Comparison of ENCODE assay signal across 21 cellular contexts in genomic region chr9:35832814-35833213, GRCh38. TPM values are rescaled to one million over a fixed set of nuclear protein-coding genes. Genes with fewer than 3 reads are reported as not detected.
DNase-seq lines count a peak whose midpoint lies in the region; ATAC-seq and TF ChIP-seq lines count a peak whose summit lies in the region.
"Had no signal": no experiment of that assay in that cellular context is flagged by ENCODE, and none has a peak within 500 bp of the region (broad histone marks: within the 10 kb centered on the region; RNA-seq: fewer than 3 reads in every experiment).

No MANE protein-coding gene starts in this region.

- intact Hi-C loops in stomach (cut with DNase I; ENCODE audit: low total_unique reads) = no loop called here

- 40 to 63% (median 46%) methylated on average over 5 of the region's 5 CpGs for WGBS in stomach, 5 donors

- H3K4me3 Mint-ChIP-seq in brain (peak overlapping the region in 3 of 5 experiments; percentile 41 to 80 (median 49)), memory B cell (no peak overlapping the region)
- H3K4me3 Mint-ChIP-seq: activated CD4-positive, alpha-beta memory T cell treated with anti-CD3 and anti-CD28 coated beads, Interleukin-2, amount 10 ng/mL, durations not matched to agents 7 days and 5 days had no signal

- no peaks in the 10 kb centered on the region for H3K9me3 ChIP-seq in stomach

- TF ChIP-seq POLR2A in stomach (IDR thresholded peaks at IDR 0.05) = no peak

- peaks cover 0 to 6% (median 2%) of the 10 kb centered on the region in 4 donors for H3K36me3 ChIP-seq in stomach
- H3K36me3 ChIP-seq: WERI-Rb-1 had no signal

- H3K4me1 ChIP-seq in stomach = peaks cover 46 to 79% (median 71%) of the 10 kb centered on the region in 4 donors

- peak overlapping the region; percentile 80 to 93 (median 86) for H3K27ac ChIP-seq in stomach
- H3K27ac ChIP-seq: WERI-Rb-1 had no signal

- no peaks in the 10 kb centered on the region for H3K27me3 Mint-ChIP-seq in brain
- H3K27me3 Mint-ChIP-seq in memory B cell = no peaks in the 10 kb centered on the region

- peak overlapping the region in 2 of 5 experiments; percentile 85 to 95 for H3K27ac Mint-ChIP-seq in brain
- H3K27ac Mint-ChIP-seq in memory B cell = peak overlapping the region; percentile 76
- H3K27ac Mint-ChIP-seq: activated CD4-positive, alpha-beta memory T cell treated with anti-CD3 and anti-CD28 coated beads, Interleukin-2, amount 10 ng/mL, durations not matched to agents 7 days and 5 days had no signal

- ATAC-seq in memory B cell (ENCODE audit: low read depth) (no peak), HG03097 (IDR thresholded peaks at IDR 0.05; ENCODE audit: low FRiP score, unreplicated experiment) (no peak)

- no peak overlapping the region for H3K4me3 ChIP-seq in stomach
- H3K4me3 ChIP-seq: coronary artery had no signal

- no peaks in the 10 kb centered on the region for H3K9me3 Mint-ChIP-seq in brain
- no peaks in the 10 kb centered on the region for H3K9me3 Mint-ChIP-seq in memory B cell
- H3K9me3 Mint-ChIP-seq: activated CD4-positive, alpha-beta memory T cell treated with anti-CD3 and anti-CD28 coated beads, Interleukin-2, amount 10 ng/mL, durations not matched to agents 7 days and 5 days had no signal

- no peak for TF ChIP-seq EP300 in stomach (IDR thresholded peaks at IDR 0.05)

- DNase-seq in HT-29 (ENCODE audit: low spot score) = peak; percentile 56
- no peak for DNase-seq in memory B cell (ENCODE audit: low spot score in 2 of 2)
- DNase-seq in stomach = peak; percentile 59
- no peak for DNase-seq in NCI-H82 (lab: John Stamatoyannopoulos, UW)
- DNase-seq in DMS79 (lab: John Stamatoyannopoulos, UW) = no peak
- no peak for DNase-seq in HCEC 1CT
- DNase-seq: activated CD4-positive, alpha-beta memory T cell treated with anti-CD3 and anti-CD28 coated beads, Interleukin-2, amount 10 ng/mL, durations not matched to agents 7 days and 5 days; activated T-cell treated with anti-CD3 and anti-CD28 coated beads, Interleukin-2, amount 50 U/mL, for 48 hours; amniotic stem cell; erythroblast; NCI-H1694; NCI-H345; NK-92 treated with Interleukin-12 subunit alpha and Interleukin-12 subunit beta, amount 100 ng/mL, for 24 hours; T-helper 1 cell; WERI-Rb-1 had no signal

- H3K36me3 Mint-ChIP-seq in brain (peaks cover 9% of the 10 kb centered on the region), memory B cell (no peaks in the 10 kb centered on the region)

- no peaks in the 10 kb centered on the region for H3K27me3 ChIP-seq in stomach

- H3K4me1 Mint-ChIP-seq in brain = peaks cover 67% of the 10 kb centered on the region
- peaks cover 51% of the 10 kb centered on the region for H3K4me1 Mint-ChIP-seq in memory B cell

- TF ChIP-seq CTCF in brain (conservative IDR thresholded peaks at IDR 0.05) (no peak), stomach (IDR thresholded peaks at IDR 0.05) (no peak)

RNA-seq across cellular contexts. Expression of gene TMEM8B, which starts 3.8 kb away (rescaled TPM):
- 3.1 and 4.5 TPM in 2 replicates for total RNA-seq in HT-29 (2014; rRNA removed; shearing (Covaris generic))
- polyA plus RNA-seq in brain (ENCODE audit: insufficient read depth, low read depth, low replicate concordance) (47.7 TPM), stomach (1 to 10 TPM; 7.0 to 9.2 (median 7.0) TPM)
- total RNA-seq in stomach = 10 to 100 TPM in 3 of 5 donors, 1 to 10 TPM in 2; 4.6 to 81.4 (median 11.6) TPM

RNA-seq across cellular contexts. Expression of gene FAM221B, which starts 4.3 kb away (rescaled TPM):
- 0.10 and 0.16 TPM in 2 replicates for total RNA-seq in HT-29 (2014; rRNA removed; shearing (Covaris generic))
- polyA plus RNA-seq in brain (ENCODE audit: insufficient read depth, low read depth, low replicate concordance) (not detected), stomach (under 1 TPM in 1 of 3 donors, not detected in 2; 0.10 TPM)
- total RNA-seq in stomach = not detected
- total RNA-seq: activated CD4-positive, alpha-beta memory T cell treated with anti-CD3 and anti-CD28 coated beads, Interleukin-2, amount 10 ng/mL, durations not matched to agents 7 days and 5 days; glomerular endothelial cell; H4; posterior vena cava had no signal

RNA-seq across cellular contexts. Expression of gene HINT2, which starts 18.0 kb away (rescaled TPM):
- total RNA-seq in HT-29 (2014; rRNA removed; shearing (Covaris generic)) = 91.2 and 98.7 TPM in 2 replicates
- 172 TPM for polyA plus RNA-seq in brain (ENCODE audit: insufficient read depth, low read depth, low replicate concordance)
- total RNA-seq in stomach = 10 to 100 TPM in 4 of 5 donors, 1 to 10 TPM in 1; 8.4 to 22.7 (median 17.9) TPM
- polyA plus RNA-seq in stomach = 100 to 1,000 TPM in 2 of 3 donors, 10 to 100 TPM in 1; 98.1 to 131 (median 118) TPM

RNA-seq across cellular contexts. Expression of gene SPAG8, which starts 20.8 kb away (rescaled TPM):
- total RNA-seq in HT-29 (2014; rRNA removed; shearing (Covaris generic)) = 0.78 and 1.9 TPM in 2 replicates
- 3.3 TPM for polyA plus RNA-seq in brain (ENCODE audit: insufficient read depth, low read depth, low replicate concordance)
- total RNA-seq in stomach = 1 to 10 TPM in 2 of 5 donors, not detected in 3; 1.7 to 2.7 TPM
- 1 to 10 TPM in 1 of 3 donors, under 1 TPM in 2; 0.19 to 4.1 (median 0.98) TPM for polyA plus RNA-seq in stomach
- total RNA-seq: glomerular endothelial cell had no signal

RNA-seq across cellular contexts. Expression of gene OR13J1, which starts 37.4 kb away (rescaled TPM):
- total RNA-seq in HT-29 (2014; rRNA removed; shearing (Covaris generic)) = not detected in 2 replicates
- polyA plus RNA-seq in brain (ENCODE audit: insufficient read depth, low read depth, low replicate concordance) (not detected), stomach (not detected)
- total RNA-seq in stomach = not detected
- total RNA-seq: activated CD4-positive, alpha-beta memory T cell treated with anti-CD3 and anti-CD28 coated beads, Interleukin-2, amount 10 ng/mL, durations not matched to agents 7 days and 5 days; glomerular endothelial cell; H4; posterior vena cava had no signal

Comparison
In these comparisons a context has a peak if more than half of its experiments do, and no peak if none do; other contexts are left out.
1. DNase-seq: peak in HT-29 (single experiment) and stomach (single experiment); none in memory B cell (0 of 2), NCI-H82 (single experiment), DMS79 (single experiment) and HCEC 1CT (single experiment).